ENCODE assay signal across 23 cellular contexts in the genomic region with DNA sequence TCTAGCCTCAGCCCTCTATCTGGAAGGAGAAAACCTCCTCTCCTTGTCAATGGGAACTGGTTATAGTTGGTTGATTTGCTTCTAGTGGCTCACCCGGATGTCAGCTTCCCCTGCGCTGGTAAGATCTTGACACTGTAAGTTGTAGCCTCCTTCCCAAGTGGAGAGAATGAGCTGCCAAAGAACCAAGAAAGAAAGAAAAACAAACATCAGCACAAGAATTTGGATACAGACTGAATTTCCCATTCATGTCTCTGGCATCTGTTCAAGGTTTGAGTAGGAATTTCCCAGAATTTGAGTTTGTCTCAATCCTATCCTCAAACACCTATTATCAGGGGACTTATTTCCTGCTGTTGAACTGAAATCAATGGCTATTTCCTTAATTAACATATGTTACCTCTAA. TPM values are rescaled to one million over a fixed set of nuclear protein-coding genes. Genes with fewer than 3 reads are reported as not detected.
A peak's percentile ranks its signal among the peaks of the same experiment; 100 is the strongest.
DNase-seq lines count a peak whose midpoint lies in the region; ATAC-seq, FAIRE-seq and TF ChIP-seq lines count a peak whose summit lies in the region.
"Had no signal": no experiment of that assay in that cellular context is flagged by ENCODE, and none has a peak within 500 bp of the region (broad histone marks: within the 10 kb centered on the region; RNA-seq: fewer than 3 reads in every experiment).

No MANE protein-coding gene starts in this region.

- no peak for FAIRE-seq in endothelial cell of umbilical vein (lab: Jason Lieb, UNC)

- no peaks in the 10 kb centered on the region for H3K9me1 ChIP-seq in endothelial cell of umbilical vein (replicated peaks; ENCODE audit: control insufficient read depth, extremely low read depth, insufficient read depth, low read length)

- no peak overlapping the region for H3K27ac Mint-ChIP-seq in T-helper 2 cell treated with Interferon-gamma antibody and Interleukin-4, amounts not matched to agents 5 μg/mL and 100 μg/mL, for 36 hours
- H3K27ac Mint-ChIP-seq: activated T-helper 1 cell treated with anti-CD3 and anti-CD28 coated beads, Interleukin-12 subunit alpha, Interleukin-12 subunit beta, Interleukin-2, Interleukin-4 antibody, amounts not matched to agents 30 ng/mL and 10 ng/mL and 1 ng/mL, durations not matched to agents 14 hours and 24 hours and 36 hours; immature natural killer cell; nephron progenitor cell; type B pancreatic cell had no signal

- H3K79me2 ChIP-seq in endothelial cell of umbilical vein (ENCODE audit: control insufficient read depth, insufficient read depth, low read length) = no peaks in the 10 kb centered on the region

- ATAC-seq in HG02981 (IDR thresholded peaks at IDR 0.05; ENCODE audit: unreplicated experiment) = no peak
- no peak for ATAC-seq in GM21515 (IDR thresholded peaks at IDR 0.05; ENCODE audit: unreplicated experiment)
- ATAC-seq: psoas muscle; stimulated activated naive B cell treated with anti-CD40 and anti-IgM and Interleukin-4, amounts not matched to agents 10 μg/mL and 1 μg/mL and 100 μg/mL, for 72 hours had no signal

- CTCF ChIA-PET in endothelial cell of umbilical vein (lab: Charles Lee) = interaction anchor here (2.0 kb wide), 1 partner anchor 45 kb away, joined by 9 read pairs; no protein-coding TSS in a partner anchor

- H3K27me3 Mint-ChIP-seq in T-helper 2 cell treated with Interferon-gamma antibody and Interleukin-4, amounts not matched to agents 5 μg/mL and 100 μg/mL, for 36 hours (ENCODE audit: low read depth) = peaks cover 10% of the 10 kb centered on the region
- H3K27me3 Mint-ChIP-seq: type B pancreatic cell had no signal

- H3K4me3 Mint-ChIP-seq in T-helper 2 cell treated with Interferon-gamma antibody and Interleukin-4, amounts not matched to agents 5 μg/mL and 100 μg/mL, for 36 hours = no peak overlapping the region
- H3K4me3 Mint-ChIP-seq: activated T-helper 1 cell treated with anti-CD3 and anti-CD28 coated beads, Interleukin-12 subunit alpha, Interleukin-12 subunit beta, Interleukin-2, Interleukin-4 antibody, amounts not matched to agents 30 ng/mL and 10 ng/mL and 1 ng/mL, durations not matched to agents 14 hours and 24 hours and 36 hours; immature natural killer cell; nephron progenitor cell; stimulated activated naive B cell treated with anti-CD40 and anti-IgM and Interleukin-4, amounts not matched to agents 10 μg/mL and 1 μg/mL and 100 μg/mL, for 72 hours; type B pancreatic cell had no signal

- H2AFZ ChIP-seq in endothelial cell of umbilical vein (ENCODE audit: low read depth, low read length) = no peak overlapping the region

- POLR2A ChIA-PET in endothelial cell of umbilical vein (lab: Charles Lee) = no interaction called here

- H3K27me3 ChIP-seq in MG63 (no peaks in the 10 kb centered on the region), endothelial cell of umbilical vein (ENCODE audit: control insufficient read depth in 2 of 2, insufficient read depth in 2 of 2, low read length in 2 of 2) (peaks cover 4% of the 10 kb centered on the region in 2 experiments)

- H3K36me3 ChIP-seq in MG63 (peaks cover 56% of the 10 kb centered on the region), endothelial cell of umbilical vein (ENCODE audit: control insufficient read depth in 2 of 2, extremely low read depth in 1 of 2, insufficient read depth in 2 of 2, low read length in 2 of 2) (no peaks in the 10 kb centered on the region)

- H3K4me2 ChIP-seq in endothelial cell of umbilical vein (ENCODE audit: insufficient read depth, low read length) = no peak overlapping the region

- H3K4me3 ChIP-seq in AG09309 (ENCODE audit: control insufficient read depth, low read depth, low read length) = no peak overlapping the region
- no peak overlapping the region for H3K4me3 ChIP-seq in MG63
- no peak overlapping the region for H3K4me3 ChIP-seq in endothelial cell of umbilical vein (replicated peaks in 1 of 3; ENCODE audit: insufficient read depth in 1 of 3, low read depth in 1 of 3, low read length in 3 of 3)
- H3K4me3 ChIP-seq: coronary artery, psoas muscle had no signal

- no peaks in the 10 kb centered on the region for H3K9me3 Mint-ChIP-seq in T-helper 2 cell treated with Interferon-gamma antibody and Interleukin-4, amounts not matched to agents 5 μg/mL and 100 μg/mL, for 36 hours
- H3K9me3 Mint-ChIP-seq: activated T-helper 1 cell treated with anti-CD3 and anti-CD28 coated beads, Interleukin-12 subunit alpha, Interleukin-12 subunit beta, Interleukin-2, Interleukin-4 antibody, amounts not matched to agents 30 ng/mL and 10 ng/mL and 1 ng/mL, durations not matched to agents 14 hours and 24 hours and 36 hours; nephron progenitor cell; type B pancreatic cell had no signal

- H3K4me1 Mint-ChIP-seq in T-helper 2 cell treated with Interferon-gamma antibody and Interleukin-4, amounts not matched to agents 5 μg/mL and 100 μg/mL, for 36 hours (ENCODE audit: low read depth) = no peaks in the 10 kb centered on the region
- H3K4me1 Mint-ChIP-seq: immature natural killer cell; nephron progenitor cell; stimulated activated naive B cell treated with anti-CD40 and anti-IgM and Interleukin-4, amounts not matched to agents 10 μg/mL and 1 μg/mL and 100 μg/mL, for 72 hours had no signal

- H3K36me3 Mint-ChIP-seq in T-helper 2 cell treated with Interferon-gamma antibody and Interleukin-4, amounts not matched to agents 5 μg/mL and 100 μg/mL, for 36 hours (ENCODE audit: low read depth) = no peaks in the 10 kb centered on the region
- H3K36me3 Mint-ChIP-seq: immature natural killer cell; stimulated activated naive B cell treated with anti-CD40 and anti-IgM and Interleukin-4, amounts not matched to agents 10 μg/mL and 1 μg/mL and 100 μg/mL, for 72 hours; type B pancreatic cell had no signal

- BruUV-seq in endothelial cell of umbilical vein (replicated peaks; lab: Mats Ljungman, UMichigan) = no TSS peak

- intact Hi-C loops in endothelial cell of umbilical vein (cut with micrococcal nuclease) = no loop called here

- no peaks in the 10 kb centered on the region for H4K20me1 ChIP-seq in endothelial cell of umbilical vein (replicated peaks; ENCODE audit: control insufficient read depth, extremely low read depth, insufficient read depth, low read length)

- H3K9me3 ChIP-seq in MG63 = no peaks in the 10 kb centered on the region
- no peaks in the 10 kb centered on the region for H3K9me3 ChIP-seq in endothelial cell of umbilical vein (replicated peaks; ENCODE audit: control insufficient read depth, insufficient read depth, low read length)
- H3K9me3 ChIP-seq: psoas muscle had no signal

- DNase-seq in AG09309 (ENCODE audit: low read depth) (peak; percentile 3), MG63 (peak; percentile 59), endothelial cell of umbilical vein (ENCODE audit: low read depth, low spot score) (peak; percentile 23), medulla oblongata (ENCODE audit: extremely low spot score) (peak; percentile 28), GM10266 (ENCODE audit: extremely low spot score) (no peak)
- DNase-seq in T-helper 2 cell treated with Interferon-gamma antibody and Interleukin-4, amounts not matched to agents 5 μg/mL and 100 μg/mL, for 36 hours (ENCODE audit: low spot score) = no peak
- DNase-seq: ACHN; activated CD4-positive, CD25-positive, alpha-beta regulatory T cell; immature natural killer cell; mesenchymal stem cell; MV-4-11; NCI-H2081; NCI-H510A treated with DMSO at 0.1 percent for 48 hours; nephron progenitor cell; psoas muscle; stimulated activated naive B cell treated with anti-CD40 and anti-IgM and Interleukin-4, amounts not matched to agents 10 μg/mL and 1 μg/mL and 100 μg/mL, for 72 hours; T-helper 1 cell had no signal

- dilution Hi-C loops in endothelial cell of umbilical vein (cut with MboI; ENCODE audit: extremely low pct_ligation_motif_present, low sequenced_read_pairs) = no loop called here

- H3K27ac ChIP-seq in endothelial cell of umbilical vein (ENCODE audit: insufficient read depth, low read depth, low read length) = no peak overlapping the region
- H3K27ac ChIP-seq: coronary artery, psoas muscle had no signal

- no peak overlapping the region for H3K9ac ChIP-seq in endothelial cell of umbilical vein (replicated peaks; ENCODE audit: extremely low read depth, insufficient read depth, low read length)

- H3K4me1 ChIP-seq in endothelial cell of umbilical vein (ENCODE audit: control insufficient read depth, extremely low read depth, insufficient read depth, low read length) = no peaks in the 10 kb centered on the region
- H3K4me1 ChIP-seq: psoas muscle had no signal

- no peak for TF ChIP-seq POLR2A in endothelial cell of umbilical vein (IDR thresholded peaks at IDR 0.05; ENCODE audit: low read depth, low read length)

- TF ChIP-seq CTCF in AG09309 (IDR thresholded peaks at IDR 0.05; ENCODE audit: control insufficient read depth, insufficient read depth, low read depth, low read length, missing control alignments) = no peak
- TF ChIP-seq CTCF in endothelial cell of umbilical vein (IDR thresholded peaks at IDR 0.05; ENCODE audit: extremely low read depth in 1 of 2, insufficient read depth in 1 of 2, low read depth in 1 of 2, low read length in 2 of 2) = no peak
- no peak for TF ChIP-seq CTCF in GM10266 (IDR thresholded peaks at IDR 0.05; ENCODE audit: control insufficient read depth, insufficient read depth, low read depth, missing control alignments)

TF ChIP-seq in endothelial cell of umbilical vein, 7 proteins besides CTCF, POLR2A, EP300 and RAD21 (continues in another document):
- TF ChIP-seq MYC (IDR thresholded peaks at IDR 0.05; ENCODE audit: low read depth, low read length) (no peak), POLR2AphosphoS5 (IDR thresholded peaks at IDR 0.05; ENCODE audit: insufficient read depth, low read depth, low read length) (no peak), GATA2 (IDR thresholded peaks at IDR 0.05; ENCODE audit: insufficient read depth, insufficient read length, low read depth, low read length) (no peak), EZH2 (IDR thresholded peaks at IDR 0.05; ENCODE audit: borderline replicate concordance, low read depth, low read length, severe bottlenecking) (no peak), FOS (IDR thresholded peaks at IDR 0.05; ENCODE audit: borderline replicate concordance, insufficient read depth, low read length) (no peak)
- TF ChIP-seq, protein P1, sequence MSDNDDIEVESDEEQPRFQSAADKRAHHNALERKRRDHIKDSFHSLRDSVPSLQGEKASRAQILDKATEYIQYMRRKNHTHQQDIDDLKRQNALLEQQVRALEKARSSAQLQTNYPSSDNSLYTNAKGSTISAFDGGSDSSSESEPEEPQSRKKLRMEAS (IDR thresholded peaks at IDR 0.05; ENCODE audit: insufficient read depth, insufficient read length) = no peak

RNA-seq across cellular contexts. Expression of a gene that starts 44.1 kb away (rescaled TPM):
- total RNA-seq in MG63 (2014; rRNA removed; shearing (Covaris generic); ENCODE audit: low replicate concordance) = 41.8 and 56.3 TPM in 2 replicates
- not detected in 2 replicates for total RNA-seq in endothelial cell of umbilical vein
- polyA plus RNA-seq in endothelial cell of umbilical vein = not detected in 2 replicates
- polyA plus RNA-seq in endothelial cell of umbilical vein (2011; cell fraction: cytosol; rRNA removed) = not detected in 2 replicates
- not detected in 2 replicates for polyA plus RNA-seq in endothelial cell of umbilical vein (2011; cell fraction: nucleus; rRNA removed)
- not detected in 2 replicates for polyA plus RNA-seq in endothelial cell of umbilical vein (2012)
- not detected in 2 replicates for polyA minus RNA-seq in endothelial cell of umbilical vein
- polyA minus RNA-seq in endothelial cell of umbilical vein (2011; cell fraction: cytosol; rRNA and poly(A)+ RNA removed) = not detected
- polyA minus RNA-seq in endothelial cell of umbilical vein (2011; cell fraction: nucleus; rRNA and poly(A)+ RNA removed) = not detected in 2 replicates
- total RNA-seq: activated CD8-positive, alpha-beta memory T cell treated with anti-CD3 and anti-CD28 coated beads for 36 hours; activated T-helper 1 cell treated with anti-CD3 and anti-CD28 coated beads, Interleukin-12 subunit alpha, Interleukin-12 subunit beta, Interleukin-2, Interleukin-4 antibody, amounts not matched to agents 30 ng/mL and 10 ng/mL and 1 ng/mL, durations not matched to agents 14 hours and 24 hours and 36 hours had no signal
- polyA plus RNA-seq: immature natural killer cell had no signal

Comparison
In these comparisons a context has a peak if more than half of its experiments do, and no peak if none do; other contexts are left out.
1. DNase-seq: peak in AG09309 (single experiment), MG63 (single experiment), endothelial cell of umbilical vein (single experiment) and medulla oblongata (single experiment); none in T-helper 2 cell treated with Interferon-gamma antibody and Interleukin-4, amounts not matched to agents 5 μg/mL and 100 μg/mL, for 36 hours (single experiment) and GM10266 (single experiment).
2. RNA of a gene that starts 44.1 kb away (total RNA-seq): 41.8 to 56.3 TPM in MG63; not detected in endothelial cell of umbilical vein; every median in the first group is over 10 times any median in the second.